Comparison of ENCODE assay signal across 22 cellular contexts in genomic region chr1:201270616-201271390, GRCh38. TPM values are rescaled to one million over a fixed set of nuclear protein-coding genes. Genes with fewer than 3 reads are reported as not detected.
"Had no signal": no experiment of that assay in that cellular context is flagged by ENCODE, and none has a peak within 500 bp of the region (broad histone marks: within the 10 kb centered on the region; RNA-seq: fewer than 3 reads in every experiment).

No MANE protein-coding gene starts in this region.

- H3K27me3 ChIP-seq: body of pancreas, ovary, right atrium auricular region had no signal

- H3K9me3 ChIP-seq: body of pancreas, esophagus squamous epithelium, gastrocnemius medialis, neutrophil, ovary, psoas muscle, right atrium auricular region, spleen had no signal

- H3K4me3 ChIP-seq: body of pancreas, cardiac muscle cell, esophagus squamous epithelium, gastrocnemius medialis, ovary, psoas muscle, right atrium auricular region, spleen had no signal

- H3K36me3 ChIP-seq: cardiac muscle cell, esophagus squamous epithelium, gastrocnemius medialis, neutrophil, ovary, right atrium auricular region, spleen had no signal

- DNase-seq: activated CD4-positive, alpha-beta memory T cell treated with anti-CD3 and anti-CD28 coated beads, Interleukin-2, amount 10 ng/mL, durations not matched to agents 7 days and 5 days; activated CD4-positive, alpha-beta T cell treated with anti-CD3 and anti-CD28 coated beads, Interleukin-2, amount 10 ng/mL, durations not matched to agents 24 days and 14 days; activated gamma-delta T cell; activated T-cell treated with anti-CD3 and anti-CD28 coated beads, Interleukin-2, amount 50 U/mL, for 72 hours; anterior cingulate cortex; body of pancreas; effector memory CD8-positive, alpha-beta T cell; esophagus squamous epithelium; gastrocnemius medialis; hypothalamus; left cardiac atrium; ovary; psoas muscle; stimulated activated CD4-positive, alpha-beta T cell treated with anti-CD3 and anti-CD28 coated beads, Interleukin-4, amount 100 ng/mL, for 1 hour; stimulated activated naive CD4-positive, alpha-beta T cell treated with Interleukin-2 at 50 U/mL for 16 hours; T-helper 2 cell had no signal

- ATAC-seq: activated CD4-positive, CD25-positive, alpha-beta regulatory T cell treated with anti-CD3 and anti-CD28 coated beads, Interleukin-2, amount 50 U/mL, for 24 hours; activated T-cell treated with anti-CD3 and anti-CD28 coated beads, Interleukin-2, amount 50 U/mL, for 72 hours; body of pancreas; effector memory CD8-positive, alpha-beta T cell; gastrocnemius medialis; left cardiac atrium; psoas muscle had no signal

- H3K4me1 ChIP-seq: body of pancreas, gastrocnemius medialis, psoas muscle, spleen had no signal

- H3K27ac ChIP-seq: body of pancreas, cardiac muscle cell, gastrocnemius medialis, neutrophil, ovary, psoas muscle, right atrium auricular region, spleen had no signal

RNA-seq across cellular contexts. Expression of gene PKP1, which starts 12.5 kb away (rescaled TPM):
- total RNA-seq: activated CD4-positive, alpha-beta memory T cell treated with anti-CD3 and anti-CD28 coated beads, Interleukin-2, amount 10 ng/mL, durations not matched to agents 7 days and 5 days; activated CD4-positive, alpha-beta T cell treated with anti-CD3 and anti-CD28 coated beads, Interleukin-2, amount 10 ng/mL, durations not matched to agents 24 days and 14 days; activated T-cell treated with anti-CD3 and anti-CD28 coated beads, Interleukin-2, amount 50 U/mL, for 72 hours; mononuclear cell; spleen had no signal
